2 cellular contexts compared by ENCODE assay signal in the genomic region with DNA sequence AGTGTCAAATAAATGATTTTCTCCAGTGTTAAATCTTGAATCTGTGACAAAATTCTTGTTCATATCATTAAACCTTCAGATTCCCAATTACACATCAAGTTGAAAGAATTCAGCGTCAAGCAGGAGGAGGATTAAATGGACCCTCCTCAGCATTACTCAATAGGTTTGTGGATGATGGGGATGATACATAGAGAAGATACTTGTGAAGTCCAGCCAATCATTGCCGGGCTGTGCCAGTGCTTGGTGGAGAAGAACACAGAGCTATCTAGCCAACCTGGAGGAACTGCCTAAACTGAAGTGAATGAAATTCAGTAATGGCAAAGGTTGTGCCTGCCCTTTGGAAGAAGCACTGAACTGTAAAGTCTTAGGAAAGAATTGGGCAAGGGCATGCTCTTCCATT.
TF ChIP-seq lines count a peak whose summit lies in the region.

No MANE protein-coding gene starts in this region.

TF ChIP-seq in IMR-90, 13 proteins besides CTCF, POLR2A, EP300 and RAD21:
- TF ChIP-seq ELK1 (IDR thresholded peaks at IDR 0.05; ENCODE audit: borderline replicate concordance, low read depth, low read length), result no peak
- TF ChIP-seq, protein P1, sequence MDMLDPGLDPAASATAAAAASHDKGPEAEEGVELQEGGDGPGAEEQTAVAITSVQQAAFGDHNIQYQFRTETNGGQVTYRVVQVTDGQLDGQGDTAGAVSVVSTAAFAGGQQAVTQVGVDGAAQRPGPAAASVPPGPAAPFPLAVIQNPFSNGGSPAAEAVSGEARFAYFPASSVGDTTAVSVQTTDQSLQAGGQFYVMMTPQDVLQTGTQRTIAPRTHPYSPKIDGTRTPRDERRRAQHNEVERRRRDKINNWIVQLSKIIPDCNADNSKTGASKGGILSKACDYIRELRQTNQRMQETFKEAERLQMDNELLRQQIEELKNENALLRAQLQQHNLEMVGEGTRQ (IDR thresholded peaks at IDR 0.05; ENCODE audit: low read depth, low read length), result no peak
- TF ChIP-seq BHLHE40 (IDR thresholded peaks at IDR 0.05; ENCODE audit: low read depth, low read length), result no peak
- no peak for TF ChIP-seq NFE2L2 (IDR thresholded peaks at IDR 0.05; ENCODE audit: low read depth, low read length)

TF ChIP-seq in GM23338, 12 proteins besides CTCF, POLR2A, EP300 and RAD21 (continued from another document):
- no peak for TF ChIP-seq ZNF462 (CRISPR knock-in tag; IDR thresholded peaks at IDR 0.05)
- no peak for TF ChIP-seq REST (IDR thresholded peaks at IDR 0.05; ENCODE audit: unreplicated experiment)
- no peak for TF ChIP-seq EZH2phosphoT487 (IDR thresholded peaks at IDR 0.05; ENCODE audit: unreplicated experiment)
- no peak for TF ChIP-seq POLR2AphosphoS5 (IDR thresholded peaks at IDR 0.05; ENCODE audit: low read depth)
